Comparison of ENCODE assay signal across 1 cellular context in the genomic region with DNA sequence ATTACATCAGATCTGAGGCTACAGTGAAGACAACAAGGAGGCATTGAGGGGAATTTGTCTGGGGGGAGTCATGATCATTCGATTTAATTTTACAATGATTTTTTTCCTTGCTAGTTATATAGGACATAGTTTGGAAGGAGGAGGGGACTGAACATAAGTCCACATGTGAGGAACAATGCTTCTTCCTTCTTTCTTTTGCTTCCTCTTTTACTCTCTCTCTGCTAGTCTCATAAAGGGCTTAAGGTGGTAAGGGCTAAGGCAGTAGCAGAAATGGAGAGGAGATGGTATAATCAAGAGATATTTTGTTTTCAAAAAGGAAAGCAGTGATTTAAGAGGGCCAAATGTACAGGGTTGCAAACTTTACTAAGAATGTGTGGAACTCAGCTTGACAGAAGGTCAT.
TF ChIP-seq lines count a peak whose summit lies in the region.

No MANE protein-coding gene starts in this region.

TF ChIP-seq in GM23338, 12 proteins besides CTCF, POLR2A, EP300 and RAD21 (continued from another document):
- TF ChIP-seq, protein P1, sequence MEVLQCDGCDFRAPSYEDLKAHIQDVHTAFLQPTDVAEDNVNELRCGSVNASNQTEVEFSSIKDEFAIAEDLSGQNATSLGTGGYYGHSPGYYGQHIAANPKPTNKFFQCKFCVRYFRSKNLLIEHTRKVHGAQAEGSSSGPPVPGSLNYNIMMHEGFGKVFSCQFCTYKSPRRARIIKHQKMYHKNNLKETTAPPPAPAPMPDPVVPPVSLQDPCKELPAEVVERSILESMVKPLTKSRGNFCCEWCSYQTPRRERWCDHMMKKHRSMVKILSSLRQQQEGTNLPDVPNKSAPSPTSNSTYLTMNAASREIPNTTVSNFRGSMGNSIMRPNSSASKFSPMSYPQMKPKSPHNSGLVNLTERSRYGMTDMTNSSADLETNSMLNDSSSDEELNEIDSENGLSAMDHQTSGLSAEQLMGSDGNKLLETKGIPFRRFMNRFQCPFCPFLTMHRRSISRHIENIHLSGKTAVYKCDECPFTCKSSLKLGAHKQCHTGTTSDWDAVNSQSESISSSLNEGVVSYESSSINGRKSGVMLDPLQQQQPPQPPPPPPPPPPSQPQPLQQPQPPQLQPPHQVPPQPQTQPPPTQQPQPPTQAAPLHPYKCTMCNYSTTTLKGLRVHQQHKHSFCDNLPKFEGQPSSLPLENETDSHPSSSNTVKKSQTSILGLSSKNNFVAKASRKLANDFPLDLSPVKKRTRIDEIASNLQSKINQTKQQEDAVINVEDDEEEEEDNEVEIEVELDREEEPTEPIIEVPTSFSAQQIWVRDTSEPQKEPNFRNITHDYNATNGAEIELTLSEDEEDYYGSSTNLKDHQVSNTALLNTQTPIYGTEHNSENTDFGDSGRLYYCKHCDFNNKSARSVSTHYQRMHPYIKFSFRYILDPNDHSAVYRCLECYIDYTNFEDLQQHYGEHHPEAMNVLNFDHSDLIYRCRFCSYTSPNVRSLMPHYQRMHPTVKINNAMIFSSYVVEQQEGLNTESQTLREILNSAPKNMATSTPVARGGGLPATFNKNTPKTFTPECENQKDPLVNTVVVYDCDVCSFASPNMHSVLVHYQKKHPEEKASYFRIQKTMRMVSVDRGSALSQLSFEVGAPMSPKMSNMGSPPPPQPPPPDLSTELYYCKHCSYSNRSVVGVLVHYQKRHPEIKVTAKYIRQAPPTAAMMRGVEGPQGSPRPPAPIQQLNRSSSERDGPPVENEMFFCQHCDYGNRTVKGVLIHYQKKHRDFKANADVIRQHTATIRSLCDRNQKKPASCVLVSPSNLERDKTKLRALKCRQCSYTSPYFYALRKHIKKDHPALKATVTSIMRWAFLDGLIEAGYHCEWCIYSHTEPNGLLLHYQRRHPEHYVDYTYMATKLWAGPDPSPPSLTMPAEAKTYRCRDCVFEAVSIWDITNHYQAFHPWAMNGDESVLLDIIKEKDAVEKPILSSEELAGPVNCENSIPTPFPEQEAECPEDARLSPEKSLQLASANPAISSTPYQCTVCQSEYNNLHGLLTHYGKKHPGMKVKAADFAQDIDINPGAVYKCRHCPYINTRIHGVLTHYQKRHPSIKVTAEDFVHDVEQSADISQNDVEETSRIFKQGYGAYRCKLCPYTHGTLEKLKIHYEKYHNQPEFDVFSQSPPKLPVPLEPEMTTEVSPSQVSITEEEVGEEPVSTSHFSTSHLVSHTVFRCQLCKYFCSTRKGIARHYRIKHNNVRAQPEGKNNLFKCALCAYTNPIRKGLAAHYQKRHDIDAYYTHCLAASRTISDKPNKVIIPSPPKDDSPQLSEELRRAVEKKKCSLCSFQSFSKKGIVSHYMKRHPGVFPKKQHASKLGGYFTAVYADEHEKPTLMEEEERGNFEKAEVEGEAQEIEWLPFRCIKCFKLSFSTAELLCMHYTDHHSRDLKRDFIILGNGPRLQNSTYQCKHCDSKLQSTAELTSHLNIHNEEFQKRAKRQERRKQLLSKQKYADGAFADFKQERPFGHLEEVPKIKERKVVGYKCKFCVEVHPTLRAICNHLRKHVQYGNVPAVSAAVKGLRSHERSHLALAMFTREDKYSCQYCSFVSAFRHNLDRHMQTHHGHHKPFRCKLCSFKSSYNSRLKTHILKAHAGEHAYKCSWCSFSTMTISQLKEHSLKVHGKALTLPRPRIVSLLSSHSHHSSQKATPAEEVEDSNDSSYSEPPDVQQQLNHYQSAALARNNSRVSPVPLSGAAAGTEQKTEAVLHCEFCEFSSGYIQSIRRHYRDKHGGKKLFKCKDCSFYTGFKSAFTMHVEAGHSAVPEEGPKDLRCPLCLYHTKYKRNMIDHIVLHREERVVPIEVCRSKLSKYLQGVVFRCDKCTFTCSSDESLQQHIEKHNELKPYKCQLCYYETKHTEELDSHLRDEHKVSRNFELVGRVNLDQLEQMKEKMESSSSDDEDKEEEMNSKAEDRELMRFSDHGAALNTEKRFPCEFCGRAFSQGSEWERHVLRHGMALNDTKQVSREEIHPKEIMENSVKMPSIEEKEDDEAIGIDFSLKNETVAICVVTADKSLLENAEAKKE (CRISPR knock-in tag; IDR thresholded peaks at IDR 0.05): no peak
- TF ChIP-seq STAT1 (IDR thresholded peaks at IDR 0.05; ENCODE audit: unreplicated experiment) (no peak), NANOG (IDR thresholded peaks at IDR 0.05; ENCODE audit: borderline replicate concordance) (no peak), JUNB (IDR thresholded peaks at IDR 0.05; ENCODE audit: unreplicated experiment) (no peak), POLR2AphosphoS5 (IDR thresholded peaks at IDR 0.05; ENCODE audit: low read depth) (no peak)
- TF ChIP-seq, protein P2, sequence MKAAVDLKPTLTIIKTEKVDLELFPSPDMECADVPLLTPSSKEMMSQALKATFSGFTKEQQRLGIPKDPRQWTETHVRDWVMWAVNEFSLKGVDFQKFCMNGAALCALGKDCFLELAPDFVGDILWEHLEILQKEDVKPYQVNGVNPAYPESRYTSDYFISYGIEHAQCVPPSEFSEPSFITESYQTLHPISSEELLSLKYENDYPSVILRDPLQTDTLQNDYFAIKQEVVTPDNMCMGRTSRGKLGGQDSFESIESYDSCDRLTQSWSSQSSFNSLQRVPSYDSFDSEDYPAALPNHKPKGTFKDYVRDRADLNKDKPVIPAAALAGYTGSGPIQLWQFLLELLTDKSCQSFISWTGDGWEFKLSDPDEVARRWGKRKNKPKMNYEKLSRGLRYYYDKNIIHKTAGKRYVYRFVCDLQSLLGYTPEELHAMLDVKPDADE (IDR thresholded peaks at IDR 0.05): no peak
